Comparison of ENCODE assay signal across 9 cellular contexts in the genomic region with DNA sequence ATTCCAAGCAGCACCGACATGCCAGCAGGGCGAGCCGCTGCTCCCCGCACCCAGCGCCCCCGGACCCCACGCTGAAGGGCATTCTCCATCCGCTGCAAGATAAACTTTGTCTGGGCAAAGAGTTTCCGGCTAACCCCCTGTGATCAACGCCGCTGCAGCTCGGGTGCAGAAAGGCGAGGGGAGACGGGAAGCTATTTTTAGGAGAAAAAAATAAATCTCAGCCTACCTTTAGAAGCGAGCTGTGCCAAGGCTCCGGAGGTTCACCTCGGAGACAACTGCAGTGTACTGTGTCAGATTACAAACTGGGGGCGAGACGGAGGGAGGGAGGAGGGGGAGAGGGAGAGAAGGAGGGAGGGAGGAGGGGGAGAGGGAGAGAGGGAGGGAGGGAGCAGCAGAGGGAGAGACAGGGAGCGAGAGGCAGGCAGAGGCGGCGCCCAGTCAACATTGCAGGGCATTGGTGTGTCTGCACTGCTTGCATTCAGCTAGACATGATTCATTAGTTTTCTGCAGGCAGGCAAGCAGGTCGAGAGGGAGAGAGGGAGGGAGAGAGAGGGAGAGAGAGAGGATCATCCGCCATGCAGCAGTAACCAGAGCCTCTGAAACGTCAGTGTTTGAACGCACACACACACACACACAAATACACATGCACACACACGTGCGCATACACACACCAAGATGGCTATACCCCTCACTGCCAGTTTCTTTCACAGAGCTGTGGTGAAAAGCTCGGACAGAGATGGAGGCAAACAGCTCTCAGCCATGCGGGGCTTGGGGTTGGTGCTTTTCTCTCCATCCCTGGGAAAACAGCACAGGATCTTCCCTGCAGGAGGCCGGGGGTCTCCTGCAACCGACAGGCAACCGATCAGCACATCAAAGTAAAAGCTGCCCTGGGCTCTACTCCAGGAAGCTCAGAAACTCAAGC. TPM values are rescaled to one million over a fixed set of nuclear protein-coding genes. Genes with fewer than 3 reads are reported as not detected.
DNase-seq lines count a peak whose midpoint lies in the region; ATAC-seq and TF ChIP-seq lines count a peak whose summit lies in the region.
"Had no signal": no experiment of that assay in that cellular context is flagged by ENCODE, and none has a peak within 500 bp of the region (broad histone marks: within the 10 kb centered on the region; RNA-seq: fewer than 3 reads in every experiment).

A gene with protein sequence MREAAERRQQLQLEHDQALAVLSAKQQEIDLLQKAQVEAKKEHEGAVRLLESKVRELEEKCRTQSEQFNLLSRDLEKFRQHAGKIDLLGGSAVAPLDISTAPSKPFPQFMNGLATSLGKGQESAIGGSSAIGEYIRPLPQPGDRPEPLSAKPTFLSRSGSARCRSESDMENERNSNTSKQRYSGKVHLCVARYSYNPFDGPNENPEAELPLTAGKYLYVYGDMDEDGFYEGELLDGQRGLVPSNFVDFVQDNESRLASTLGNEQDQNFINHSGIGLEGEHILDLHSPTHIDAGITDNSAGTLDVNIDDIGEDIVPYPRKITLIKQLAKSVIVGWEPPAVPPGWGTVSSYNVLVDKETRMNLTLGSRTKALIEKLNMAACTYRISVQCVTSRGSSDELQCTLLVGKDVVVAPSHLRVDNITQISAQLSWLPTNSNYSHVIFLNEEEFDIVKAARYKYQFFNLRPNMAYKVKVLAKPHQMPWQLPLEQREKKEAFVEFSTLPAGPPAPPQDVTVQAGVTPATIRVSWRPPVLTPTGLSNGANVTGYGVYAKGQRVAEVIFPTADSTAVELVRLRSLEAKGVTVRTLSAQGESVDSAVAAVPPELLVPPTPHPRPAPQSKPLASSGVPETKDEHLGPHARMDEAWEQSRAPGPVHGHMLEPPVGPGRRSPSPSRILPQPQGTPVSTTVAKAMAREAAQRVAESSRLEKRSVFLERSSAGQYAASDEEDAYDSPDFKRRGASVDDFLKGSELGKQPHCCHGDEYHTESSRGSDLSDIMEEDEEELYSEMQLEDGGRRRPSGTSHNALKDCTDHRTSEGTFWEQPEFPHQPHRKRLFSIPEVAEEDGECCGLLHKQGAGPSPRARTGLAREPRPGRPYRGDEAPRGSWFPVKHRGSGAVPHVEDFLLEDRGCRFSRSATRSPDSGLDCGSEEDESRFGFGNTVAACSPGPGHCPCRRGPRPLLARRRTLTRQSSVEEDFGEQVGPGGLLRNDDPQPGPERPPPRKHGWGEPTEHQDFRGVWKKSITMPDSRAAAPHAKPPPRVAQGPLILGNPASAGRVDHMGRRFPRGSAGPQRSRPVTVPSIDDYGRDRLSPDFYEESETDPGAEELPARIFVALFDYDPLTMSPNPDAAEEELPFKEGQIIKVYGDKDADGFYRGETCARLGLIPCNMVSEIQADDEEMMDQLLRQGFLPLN (N-terminal part only) (minus strand): TSS at position 304 of the 922 bp plus-strand sequence. CDS start 237,286 bp downstream, outside the sequence.

- intact Hi-C loops in left ventricle myocardium superior (cut with micrococcal nuclease): no loop called here
- intact Hi-C loops in right cardiac atrium (cut with DNase I): no loop called here
- intact Hi-C loops in sigmoid colon (cut with DNase I): no loop called here
- intact Hi-C loops in activated naive CD4-positive, alpha-beta T cell treated with anti-CD3 and anti-CD28 coated beads for 36 hours (cut with micrococcal nuclease): no loop called here

- H3K4me3 Mint-ChIP-seq in activated naive CD4-positive, alpha-beta T cell treated with anti-CD3 and anti-CD28 coated beads for 36 hours: no peak within 1 kb of the TSS

- H3K9me3 ChIP-seq in cardiac muscle cell (ENCODE audit: low read depth) (no peaks in the 10 kb centered on the region), right cardiac atrium (ENCODE audit: control insufficient read depth, low read length) (peaks cover 2% of the 10 kb centered on the region), sigmoid colon (peaks cover 0 to 4% (median 0%) of the 10 kb centered on the region in 4 donors)

- H3K27ac ChIP-seq in cardiac muscle cell: no peak within 1 kb of the TSS
- no peak within 1 kb of the TSS for H3K27ac ChIP-seq in right cardiac atrium (ENCODE audit: low read length)
- no peak within 1 kb of the TSS for H3K27ac ChIP-seq in sigmoid colon
- H3K27ac ChIP-seq: C4-2B had no signal

- TF ChIP-seq EP300 in sigmoid colon (IDR thresholded peaks at IDR 0.05): no peak

- peaks cover 6% of the 10 kb centered on the region for H3K4me1 ChIP-seq in cardiac muscle cell (ENCODE audit: low read depth)
- H3K4me1 ChIP-seq in right cardiac atrium (ENCODE audit: control insufficient read depth, insufficient read depth, low read length): no peaks in the 10 kb centered on the region
- peaks cover 0 to 36% (median 35%) of the 10 kb centered on the region in 4 donors for H3K4me1 ChIP-seq in sigmoid colon

- peaks cover 5% of the 10 kb centered on the region for H3K4me1 Mint-ChIP-seq in activated naive CD4-positive, alpha-beta T cell treated with anti-CD3 and anti-CD28 coated beads for 36 hours (ENCODE audit: low read depth)

- TF ChIP-seq CTCF in cardiac muscle cell (IDR thresholded peaks at IDR 0.05; ENCODE audit: low read depth, low read length) (no peak), sigmoid colon (IDR thresholded peaks at IDR 0.05) (no peak)

- under 1% methylated on average over 33 of the region's 33 CpGs for WGBS in right cardiac atrium
- 2% methylated on average over 33 of the region's 33 CpGs for WGBS in sigmoid colon, 2 donors

- H3K27ac Mint-ChIP-seq in activated naive CD4-positive, alpha-beta T cell treated with anti-CD3 and anti-CD28 coated beads for 36 hours: no peak within 1 kb of the TSS

- H3K36me3 ChIP-seq in cardiac muscle cell: no peaks in the 10 kb centered on the region
- H3K36me3 ChIP-seq in sigmoid colon: no peaks in the 10 kb centered on the region

- peaks cover 58% of the 10 kb centered on the region for H3K27me3 Mint-ChIP-seq in activated naive CD4-positive, alpha-beta T cell treated with anti-CD3 and anti-CD28 coated beads for 36 hours (ENCODE audit: low read depth)

- DNase-seq in cardiac muscle cell (ENCODE audit: low read depth in 1 of 2, low spot score in 1 of 2) (peak; percentile 9 to 77), left ventricle myocardium superior (no peak), RPMI7951 (ENCODE audit: low read depth) (peak; percentile 7), right cardiac atrium (no peak), sigmoid colon (peak; percentile 43)
- DNase-seq in activated CD8-positive, alpha-beta memory T cell treated with anti-CD3 and anti-CD28 coated beads, Interleukin-2, amount 50 U/mL, for 4 hours: no peak
- DNase-seq in activated naive CD4-positive, alpha-beta T cell treated with anti-CD3 and anti-CD28 coated beads for 36 hours: no peak

- ATAC-seq in left ventricle myocardium superior (no peak), right cardiac atrium (peak in 1 of 2 donors; percentile 30), HG02571 (IDR thresholded peaks at IDR 0.05; ENCODE audit: unreplicated experiment) (no peak)

- H3K27me3 ChIP-seq in cardiac muscle cell (peaks cover 40% of the 10 kb centered on the region), right cardiac atrium (ENCODE audit: control insufficient read depth, insufficient read depth) (no peaks in the 10 kb centered on the region), sigmoid colon (peaks cover 6 to 63% (median 42%) of the 10 kb centered on the region in 3 donors)

- H3K36me3 Mint-ChIP-seq in activated naive CD4-positive, alpha-beta T cell treated with anti-CD3 and anti-CD28 coated beads for 36 hours (ENCODE audit: low read depth): no peaks in the 10 kb centered on the region

- peak within 1 kb of the TSS; percentile 33 for H3K4me3 ChIP-seq in cardiac muscle cell
- H3K4me3 ChIP-seq in right cardiac atrium (ENCODE audit: low read length): peak within 1 kb of the TSS; percentile 31
- peak within 1 kb of the TSS in 3 of 4 donors; percentile 31 to 47 (median 40) for H3K4me3 ChIP-seq in sigmoid colon

- TF ChIP-seq POLR2A in sigmoid colon (IDR thresholded peaks at IDR 0.05): no peak

- H3K9me3 Mint-ChIP-seq in activated naive CD4-positive, alpha-beta T cell treated with anti-CD3 and anti-CD28 coated beads for 36 hours: peaks cover 1% of the 10 kb centered on the region

- CTCF ChIA-PET in activated naive CD4-positive, alpha-beta T cell treated with anti-CD3 and anti-CD28 coated beads for 36 hours (lab: Charles Lee): interaction anchor here (0.7 kb wide), 1 partner anchor 139 kb away, joined by 3 read pairs; no protein-coding TSS in a partner anchor

RNA-seq across cellular contexts. Expression of the gene that starts here (rescaled TPM):
- 2.4 and 10.5 TPM in 2 replicates for total RNA-seq in cardiac muscle cell
- polyA plus RNA-seq in cardiac muscle cell: 2.6 and 8.3 TPM in 2 replicates
- 0.40 TPM for total RNA-seq in left ventricle myocardium superior
- total RNA-seq in RPMI7951 (2014; rRNA removed; shearing (Covaris generic)): not detected in 2 replicates
- under 1 TPM in 1 of 4 donors, not detected in 3; 0.28 TPM for total RNA-seq in right cardiac atrium
- 0.05 TPM for polyA plus RNA-seq in right cardiac atrium
- 1 to 10 TPM; 1.2 to 5.5 (median 2.7) TPM for total RNA-seq in sigmoid colon
- polyA plus RNA-seq in sigmoid colon: 1 to 10 TPM in 1 of 3 donors, under 1 TPM in 2; under 0.01 to 1.7 (median 0.23) TPM
- not detected for total RNA-seq in activated naive CD4-positive, alpha-beta T cell treated with anti-CD3 and anti-CD28 coated beads for 36 hours

Comparison
In these comparisons a context has a peak if more than half of its experiments do, and no peak if none do; other contexts are left out.
1. DNase-seq: peak in cardiac muscle cell (2 of 2) and sigmoid colon (single experiment); none in left ventricle myocardium superior (single experiment), right cardiac atrium (0 of 3), activated CD8-positive, alpha-beta memory T cell treated with anti-CD3 and anti-CD28 coated beads, Interleukin-2, amount 50 U/mL, for 4 hours (single experiment) and activated naive CD4-positive, alpha-beta T cell treated with anti-CD3 and anti-CD28 coated beads for 36 hours (single experiment).
2. Peak in DNase-seq in RPMI7951; RNA of the gene not detected or under 1 TPM.
3. Peak in every context shown above with its lines, with median percentiles within 50 percentile points of each other: H3K4me3 ChIP-seq.